In the genomic region with DNA sequence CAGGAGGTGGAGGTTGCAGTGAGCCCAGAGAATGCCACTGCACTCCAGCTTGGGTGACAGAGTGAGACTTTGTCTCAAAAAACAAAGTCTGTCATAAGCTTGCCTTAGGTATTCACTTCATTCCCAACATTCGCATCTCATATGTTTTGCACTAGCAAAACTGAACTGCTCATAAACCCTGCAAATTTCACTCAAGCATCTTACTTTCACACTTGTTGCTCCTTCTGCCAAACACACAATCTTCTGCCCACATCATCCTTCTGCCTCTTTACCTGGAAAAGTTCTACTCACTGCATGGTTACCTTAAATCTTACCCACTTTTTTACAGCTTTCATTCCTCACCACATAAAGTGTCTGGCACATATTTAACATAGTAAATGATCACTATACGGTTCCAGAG, we compare ENCODE assay signal across 3 cellular contexts.
A peak's percentile ranks its signal among the peaks of the same experiment; 100 is the strongest.
TF ChIP-seq lines count a peak whose summit lies in the region.

No MANE protein-coding gene starts in this region.

TF ChIP-seq in HEK293, 187 proteins besides CTCF, POLR2A, EP300 and RAD21:
- TF ChIP-seq SCRT2 (tag by site-specific recombination; IDR thresholded peaks at IDR 0.05) (peak; percentile 81), SCRT1 (tag by site-specific recombination; IDR thresholded peaks at IDR 0.05; ENCODE audit: borderline replicate concordance) (0 out of 2 replicates have a peak, but pooled peaks have one; percentile 75), ZNF830 (tag by site-specific recombination; IDR thresholded peaks at IDR 0.05; ENCODE audit: low read depth) (no peak), ZBTB20 (tag by site-specific recombination; IDR thresholded peaks at IDR 0.05) (no peak)

TF ChIP-seq in WTC11, 78 proteins besides CTCF, POLR2A, EP300 and RAD21:
- TF ChIP-seq MAX (CRISPR knock-in tag; IDR thresholded peaks at IDR 0.05), result no peak

TF ChIP-seq in SK-N-SH treated with all-trans-retinoic acid at 6 μM for 48 hours, 23 proteins besides CTCF, POLR2A, EP300 and RAD21:
- TF ChIP-seq PATZ1 (CRISPR knock-in tag; IDR thresholded peaks at IDR 0.05; ENCODE audit: borderline replicate concordance), result no peak
- no peak for TF ChIP-seq POU6F1 (CRISPR knock-in tag; IDR thresholded peaks at IDR 0.05; ENCODE audit: borderline replicate concordance, low read depth)
- TF ChIP-seq ZNF565 (CRISPR knock-in tag; conservative IDR thresholded peaks at IDR 0.05; ENCODE audit: low read depth), result no peak
- TF ChIP-seq TOX (CRISPR knock-in tag; IDR thresholded peaks at IDR 0.05; ENCODE audit: borderline replicate concordance), result no peak
- TF ChIP-seq SNAI2 (CRISPR knock-in tag; IDR thresholded peaks at IDR 0.05), result no peak
- no peak for TF ChIP-seq TCF4 (CRISPR knock-in tag; IDR thresholded peaks at IDR 0.05; ENCODE audit: borderline replicate concordance)
- TF ChIP-seq, protein P1, sequence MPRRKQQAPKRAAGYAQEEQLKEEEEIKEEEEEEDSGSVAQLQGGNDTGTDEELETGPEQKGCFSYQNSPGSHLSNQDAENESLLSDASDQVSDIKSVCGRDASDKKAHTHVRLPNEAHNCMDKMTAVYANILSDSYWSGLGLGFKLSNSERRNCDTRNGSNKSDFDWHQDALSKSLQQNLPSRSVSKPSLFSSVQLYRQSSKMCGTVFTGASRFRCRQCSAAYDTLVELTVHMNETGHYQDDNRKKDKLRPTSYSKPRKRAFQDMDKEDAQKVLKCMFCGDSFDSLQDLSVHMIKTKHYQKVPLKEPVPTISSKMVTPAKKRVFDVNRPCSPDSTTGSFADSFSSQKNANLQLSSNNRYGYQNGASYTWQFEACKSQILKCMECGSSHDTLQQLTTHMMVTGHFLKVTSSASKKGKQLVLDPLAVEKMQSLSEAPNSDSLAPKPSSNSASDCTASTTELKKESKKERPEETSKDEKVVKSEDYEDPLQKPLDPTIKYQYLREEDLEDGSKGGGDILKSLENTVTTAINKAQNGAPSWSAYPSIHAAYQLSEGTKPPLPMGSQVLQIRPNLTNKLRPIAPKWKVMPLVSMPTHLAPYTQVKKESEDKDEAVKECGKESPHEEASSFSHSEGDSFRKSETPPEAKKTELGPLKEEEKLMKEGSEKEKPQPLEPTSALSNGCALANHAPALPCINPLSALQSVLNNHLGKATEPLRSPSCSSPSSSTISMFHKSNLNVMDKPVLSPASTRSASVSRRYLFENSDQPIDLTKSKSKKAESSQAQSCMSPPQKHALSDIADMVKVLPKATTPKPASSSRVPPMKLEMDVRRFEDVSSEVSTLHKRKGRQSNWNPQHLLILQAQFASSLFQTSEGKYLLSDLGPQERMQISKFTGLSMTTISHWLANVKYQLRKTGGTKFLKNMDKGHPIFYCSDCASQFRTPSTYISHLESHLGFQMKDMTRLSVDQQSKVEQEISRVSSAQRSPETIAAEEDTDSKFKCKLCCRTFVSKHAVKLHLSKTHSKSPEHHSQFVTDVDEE (CRISPR knock-in tag; IDR thresholded peaks at IDR 0.05), result no peak
- no peak for TF ChIP-seq CSRNP3 (CRISPR knock-in tag; IDR thresholded peaks at IDR 0.05)
